In the genomic region with DNA sequence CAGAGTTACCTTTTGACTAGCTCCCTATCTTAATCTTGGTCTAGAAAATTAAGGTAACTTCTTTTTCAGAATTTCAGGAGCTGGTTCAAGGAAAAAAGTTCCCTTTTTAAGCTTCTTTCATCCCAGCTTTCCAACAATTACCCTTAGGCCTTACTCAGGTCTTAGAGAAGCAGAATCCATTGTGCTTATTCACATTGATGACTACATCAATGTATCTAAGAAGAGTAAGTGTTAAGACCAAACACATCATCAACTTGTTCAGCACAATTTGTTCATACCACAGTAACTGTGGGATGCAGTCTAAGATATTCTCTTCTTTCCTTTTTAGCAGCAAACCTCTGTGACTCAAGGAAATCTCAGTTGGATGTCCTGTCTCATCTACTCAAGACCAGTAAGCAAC, we compare ENCODE assay signal across 24 cellular contexts. TPM values are rescaled to one million over a fixed set of nuclear protein-coding genes. Genes with fewer than 3 reads are reported as not detected.
"Had no signal": no experiment of that assay in that cellular context is flagged by ENCODE, and none has a peak within 500 bp of the region (broad histone marks: within the 10 kb centered on the region; RNA-seq: fewer than 3 reads in every experiment).

No MANE protein-coding gene starts in this region.

- H3K9me3 Mint-ChIP-seq: activated B cell treated with CpG ODN at 0.5 μM for 24 hours; activated CD4-positive, alpha-beta memory T cell treated with anti-CD3 and anti-CD28 coated beads for 36 hours; activated CD4-positive, alpha-beta T cell treated with anti-CD3 and anti-CD28 coated beads, Interleukin-2, amount 10 ng/mL, durations not matched to agents 7 days and 5 days; activated naive CD4-positive, alpha-beta T cell treated with anti-CD3 and anti-CD28 coated beads, Interleukin-2, amount 50 U/mL, for 72 hours; activated T-helper 1 cell treated with anti-CD3 and anti-CD28 coated beads, Interleukin-12 subunit alpha, Interleukin-12 subunit beta, Interleukin-2, Interleukin-4 antibody, amounts not matched to agents 30 ng/mL and 10 ng/mL and 1 ng/mL, durations not matched to agents 14 hours and 24 hours and 36 hours had no signal

- H3K4me3 ChIP-seq: PC-9 had no signal

- DNase-seq: activated B cell treated with CpG ODN at 0.5 μM for 24 hours; activated CD4-positive, alpha-beta memory T cell treated with anti-CD3 and anti-CD28 coated beads for 36 hours; activated CD4-positive, alpha-beta T cell treated with anti-CD3 and anti-CD28 coated beads, Interleukin-2, amount 10 ng/mL, durations not matched to agents 7 days and 5 days; activated CD8-positive, alpha-beta memory T cell treated with anti-CD3 and anti-CD28 coated beads for 24 hours; activated effector memory CD4-positive, alpha-beta T cell treated with anti-CD3 and anti-CD28 coated beads, Interleukin-2, amount 50 U/mL, for 16 hours; activated naive CD4-positive, alpha-beta T cell treated with Interleukin-2 at 50 U/mL for 16 hours; anterior cingulate cortex; caudate nucleus; MM.1S; NCI-H1105; NCI-H1436 treated with DMSO at 0.1 percent for 48 hours; NCI-H187; NCI-H2081; NCI-H446; NCI-H524; PC-9; SIG-M5; T-helper 17 cell; T-helper 9 cell had no signal

- H3K4me3 Mint-ChIP-seq: activated B cell treated with CpG ODN at 0.5 μM for 24 hours; activated CD4-positive, alpha-beta memory T cell treated with anti-CD3 and anti-CD28 coated beads for 36 hours; activated CD4-positive, alpha-beta T cell treated with anti-CD3 and anti-CD28 coated beads, Interleukin-2, amount 10 ng/mL, durations not matched to agents 7 days and 5 days; activated T-helper 1 cell treated with anti-CD3 and anti-CD28 coated beads, Interleukin-12 subunit alpha, Interleukin-12 subunit beta, Interleukin-2, Interleukin-4 antibody, amounts not matched to agents 30 ng/mL and 10 ng/mL and 1 ng/mL, durations not matched to agents 14 hours and 24 hours and 36 hours; T-helper 17 cell had no signal

- H3K27ac Mint-ChIP-seq: activated B cell treated with CpG ODN at 0.5 μM for 24 hours; activated CD4-positive, alpha-beta memory T cell treated with anti-CD3 and anti-CD28 coated beads for 36 hours; activated CD4-positive, alpha-beta T cell treated with anti-CD3 and anti-CD28 coated beads, Interleukin-2, amount 10 ng/mL, durations not matched to agents 7 days and 5 days; activated T-helper 1 cell treated with anti-CD3 and anti-CD28 coated beads, Interleukin-12 subunit alpha, Interleukin-12 subunit beta, Interleukin-2, Interleukin-4 antibody, amounts not matched to agents 30 ng/mL and 10 ng/mL and 1 ng/mL, durations not matched to agents 14 hours and 24 hours and 36 hours; T-helper 17 cell had no signal

- ATAC-seq: activated naive CD4-positive, alpha-beta T cell treated with anti-CD3 and anti-CD28 coated beads, Interleukin-2, amount 50 U/mL, for 72 hours; T-helper 17 cell had no signal

- H3K4me2 ChIP-seq: PC-9 had no signal

- H2AFZ ChIP-seq: PC-9 had no signal

- H3K27ac ChIP-seq: PC-9 had no signal

- H3K27me3 Mint-ChIP-seq: activated B cell treated with CpG ODN at 0.5 μM for 24 hours; activated CD4-positive, alpha-beta memory T cell treated with anti-CD3 and anti-CD28 coated beads for 36 hours; activated CD4-positive, alpha-beta T cell treated with anti-CD3 and anti-CD28 coated beads, Interleukin-2, amount 10 ng/mL, durations not matched to agents 7 days and 5 days; T-helper 17 cell had no signal

RNA-seq across cellular contexts. Expression of a gene that starts 37.9 kb away (rescaled TPM):
- total RNA-seq: activated B cell treated with CpG ODN at 0.5 μM for 24 hours; activated CD4-positive, alpha-beta memory T cell treated with anti-CD3 and anti-CD28 coated beads for 36 hours; activated CD4-positive, alpha-beta T cell treated with anti-CD3 and anti-CD28 coated beads, Interleukin-2, amount 10 ng/mL, durations not matched to agents 7 days and 5 days; activated naive CD4-positive, alpha-beta T cell treated with anti-CD3 and anti-CD28 coated beads, Interleukin-2, amount 50 U/mL, for 72 hours; activated T-helper 1 cell treated with anti-CD3 and anti-CD28 coated beads, Interleukin-12 subunit alpha, Interleukin-12 subunit beta, Interleukin-2, Interleukin-4 antibody, amounts not matched to agents 30 ng/mL and 10 ng/mL and 1 ng/mL, durations not matched to agents 14 hours and 24 hours and 36 hours; PC-9; RPMI7951; T-helper 17 cell had no signal
- polyA plus RNA-seq: adipose tissue had no signal

RNA-seq across cellular contexts. Expression of a gene that starts 42.6 kb away (rescaled TPM):
- total RNA-seq: activated B cell treated with CpG ODN at 0.5 μM for 24 hours; activated CD4-positive, alpha-beta memory T cell treated with anti-CD3 and anti-CD28 coated beads for 36 hours; activated CD4-positive, alpha-beta T cell treated with anti-CD3 and anti-CD28 coated beads, Interleukin-2, amount 10 ng/mL, durations not matched to agents 7 days and 5 days; activated naive CD4-positive, alpha-beta T cell treated with anti-CD3 and anti-CD28 coated beads, Interleukin-2, amount 50 U/mL, for 72 hours; activated T-helper 1 cell treated with anti-CD3 and anti-CD28 coated beads, Interleukin-12 subunit alpha, Interleukin-12 subunit beta, Interleukin-2, Interleukin-4 antibody, amounts not matched to agents 30 ng/mL and 10 ng/mL and 1 ng/mL, durations not matched to agents 14 hours and 24 hours and 36 hours; PC-9; RPMI7951 had no signal

RNA-seq across cellular contexts. Expression of a gene that starts 46.0 kb away (rescaled TPM):
- total RNA-seq: activated B cell treated with CpG ODN at 0.5 μM for 24 hours, cerebellum, PC-9, RPMI7951 had no signal
